In genomic region chr22:11627436-11627797, GRCh38 we compare ENCODE assay signal across 13 cellular contexts.
"Had no signal": no experiment of that assay in that cellular context is flagged by ENCODE, and none has a peak within 500 bp of the region (broad histone marks: within the 10 kb centered on the region; RNA-seq: fewer than 3 reads in every experiment).

No MANE protein-coding gene starts in this region.

- H3K9ac ChIP-seq: parathyroid adenoma had no signal

- H3K79me2 ChIP-seq: parathyroid adenoma had no signal

- H3K27me3 ChIP-seq: colonic mucosa, left lung, suprapubic skin had no signal

- H3K4me1 ChIP-seq: colonic mucosa, left lung, parathyroid adenoma, suprapubic skin had no signal

- H3K36me3 ChIP-seq: colonic mucosa, left lung, suprapubic skin had no signal

- H2AFZ ChIP-seq: parathyroid adenoma had no signal

- H3K4me3 ChIP-seq: colonic mucosa, left lung, smooth muscle cell, suprapubic skin had no signal

- ATAC-seq: activated naive CD8-positive, alpha-beta T cell treated with anti-CD3 and anti-CD28 coated beads, Interleukin-2, amount 50 U/mL, for 24 hours; left lung; stimulated activated effector memory CD8-positive, alpha-beta T cell treated with anti-CD3 and anti-CD28 coated beads, Interleukin-12 subunit alpha, Interleukin-12 subunit beta, amount 100 ng/mL, for 72 hours had no signal

- DNase-seq: activated B cell treated with CpG ODN at 0.5 μM for 24 hours; activated CD4-positive, alpha-beta T cell treated with anti-CD3 and anti-CD28 coated beads, Interleukin-2, amount 10 ng/mL, durations not matched to agents 24 days and 14 days; activated naive CD4-positive, alpha-beta T cell treated with Interleukin-2 at 50 U/mL for 16 hours; activated naive CD8-positive, alpha-beta T cell treated with anti-CD3 and anti-CD28 coated beads, Interleukin-2, amount 50 U/mL, for 24 hours; colonic mucosa; effector CD4-positive, alpha-beta T cell; glutamatergic neuron had no signal

- H3K4me2 ChIP-seq: smooth muscle cell had no signal

- H3K27ac ChIP-seq: colonic mucosa, epithelial cell of prostate, left lung, parathyroid adenoma, suprapubic skin had no signal
